In genomic region chr6:35312763-35313125, GRCh38 we compare ENCODE assay signal across 1 cellular context.
TF ChIP-seq lines count a peak whose summit lies in the region.

No MANE protein-coding gene starts in this region.

TF ChIP-seq in HepG2, 621 proteins besides CTCF, POLR2A, EP300 and RAD21:
- TF ChIP-seq MAFK (conservative IDR thresholded peaks at IDR 0.05 in 1 of 2, IDR thresholded peaks at IDR 0.05 in 1 of 2; ENCODE audit: low read length in 2 of 2) = 0 out of 4 replicates have a peak, but pooled peaks of 1 of the 2 experiments have one; percentile 1
- no peak for TF ChIP-seq ZNF337 (CRISPR knock-in tag; IDR thresholded peaks at IDR 0.05; ENCODE audit: borderline replicate concordance, low read depth)
- no peak for TF ChIP-seq BHLHE40 (IDR thresholded peaks at IDR 0.05; ENCODE audit: low read length)
- no peak for TF ChIP-seq SAP130 (CRISPR knock-in tag; IDR thresholded peaks at IDR 0.05; ENCODE audit: low read depth)
- TF ChIP-seq HNRNPK (IDR thresholded peaks at IDR 0.05; ENCODE audit: low read depth, low read length, poor library complexity, severe bottlenecking) = peak; percentile 34
- TF ChIP-seq ZNF451 (CRISPR knock-in tag; IDR thresholded peaks at IDR 0.05) = no peak
